15 cellular contexts compared by ENCODE assay signal in genomic region chr12:2482938-2483337, GRCh38.
"Had no signal": no experiment of that assay in that cellular context is flagged by ENCODE, and none has a peak within 500 bp of the region (broad histone marks: within the 10 kb centered on the region; RNA-seq: fewer than 3 reads in every experiment).

No MANE protein-coding gene starts in this region.

- H3K36me3 Mint-ChIP-seq: naive thymus-derived CD8-positive, alpha-beta T cell had no signal

- H3K27ac ChIP-seq: ovary, tibial artery, upper lobe of left lung, uterus had no signal

- H3K4me3 Mint-ChIP-seq: naive thymus-derived CD8-positive, alpha-beta T cell had no signal

- H3K4me1 Mint-ChIP-seq: naive thymus-derived CD8-positive, alpha-beta T cell had no signal

- DNase-seq: cortex of kidney; dorsolateral prefrontal cortex; effector CD8-positive, alpha-beta T cell; heart left ventricle; hippocampal formation; kidney glomerular epithelial cell; mucosa of descending colon; naive thymus-derived CD8-positive, alpha-beta T cell; ovary; stimulated activated CD4-positive, alpha-beta T cell treated with anti-CD3 and anti-CD28 coated beads, Interleukin-12 subunit alpha, Interleukin-12 subunit beta, amount 100 ng/mL, for 4 hours; stimulated activated naive CD8-positive, alpha-beta T cell treated with anti-CD3 and anti-CD28 coated beads, Interleukin-15, Interleukin-2, amounts not matched to agents 100 U/mL and 50 U/mL, for 24 hours; tibial artery had no signal

- ATAC-seq: esophagus mucosa; naive thymus-derived CD8-positive, alpha-beta T cell; stimulated activated naive CD8-positive, alpha-beta T cell treated with anti-CD3 and anti-CD28 coated beads, Interleukin-15, Interleukin-2, amounts not matched to agents 100 U/mL and 50 U/mL, for 24 hours had no signal

- H3K9me3 Mint-ChIP-seq: naive thymus-derived CD8-positive, alpha-beta T cell had no signal
